In the genomic region with DNA sequence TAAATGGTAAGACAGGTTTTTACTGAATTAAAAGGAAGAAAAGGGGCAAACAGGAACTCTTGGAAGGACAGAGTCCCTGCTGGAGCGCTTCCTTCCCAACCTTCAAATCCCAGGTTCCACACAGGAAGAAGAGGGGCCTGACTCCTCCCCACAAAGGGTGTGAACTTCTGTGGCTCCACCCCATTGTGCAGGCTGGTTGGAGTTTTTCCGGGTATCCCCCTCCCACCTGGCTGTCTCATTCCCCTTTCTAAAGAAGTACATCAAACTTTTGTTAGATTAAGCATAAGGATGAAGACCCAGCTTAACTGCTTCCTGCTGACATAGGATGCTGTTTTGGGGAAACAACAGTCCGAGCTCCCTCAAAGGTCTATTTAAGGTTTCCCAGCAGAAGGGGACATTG, we compare ENCODE assay signal across 36 cellular contexts.
"Had no signal": no experiment of that assay in that cellular context is flagged by ENCODE, and none has a peak within 500 bp of the region (broad histone marks: within the 10 kb centered on the region; RNA-seq: fewer than 3 reads in every experiment).

No MANE protein-coding gene starts in this region.

- H3K4me3 ChIP-seq: ascending aorta, breast epithelium had no signal

- H3K36me3 Mint-ChIP-seq: activated CD8-positive, alpha-beta memory T cell treated with anti-CD3 and anti-CD28 coated beads, Interleukin-2, amount 10 ng/mL, durations not matched to agents 7 days and 5 days; activated naive CD4-positive, alpha-beta T cell treated with anti-CD3 and anti-CD28 coated beads, Interleukin-2, amount 10 ng/mL, durations not matched to agents 7 days and 5 days; activated naive CD4-positive, alpha-beta T cell treated with anti-CD3 and anti-CD28 coated beads, Interleukin-2, amount 50 U/mL, for 24 hours; activated naive CD8-positive, alpha-beta T cell; activated naive CD8-positive, alpha-beta T cell treated with anti-CD3 and anti-CD28 coated beads, Interleukin-2, amount 10 ng/mL, durations not matched to agents 7 days and 5 days; WTC11 had no signal

- FAIRE-seq: TTC549 had no signal

- H3K27me3 ChIP-seq: ascending aorta, brain microvascular endothelial cell, breast epithelium had no signal

- H3K27me3 Mint-ChIP-seq: activated CD4-positive, alpha-beta T cell treated with anti-CD3 and anti-CD28 coated beads for 36 hours; activated naive CD8-positive, alpha-beta T cell had no signal

- H3K4me3 Mint-ChIP-seq: activated CD4-positive, alpha-beta memory T cell treated with anti-CD3 and anti-CD28 coated beads, Interleukin-2, amount 10 ng/mL, durations not matched to agents 7 days and 5 days; activated CD4-positive, alpha-beta T cell treated with anti-CD3 and anti-CD28 coated beads for 36 hours; activated CD4-positive, alpha-beta T cell treated with anti-CD3 and anti-CD28 coated beads, Interleukin-2, amount 10 ng/mL, durations not matched to agents 7 days and 5 days; activated CD8-positive, alpha-beta memory T cell treated with anti-CD3 and anti-CD28 coated beads, Interleukin-2, amount 10 ng/mL, durations not matched to agents 7 days and 5 days; activated CD8-positive, alpha-beta T cell treated with anti-CD3 and anti-CD28 coated beads, Interleukin-2, amount 10 ng/mL, durations not matched to agents 7 days and 5 days; activated naive CD4-positive, alpha-beta T cell treated with anti-CD3 and anti-CD28 coated beads, Interleukin-2, amount 10 ng/mL, durations not matched to agents 7 days and 5 days; activated naive CD4-positive, alpha-beta T cell treated with anti-CD3 and anti-CD28 coated beads, Interleukin-2, amount 50 U/mL, for 24 hours; activated naive CD8-positive, alpha-beta T cell; activated naive CD8-positive, alpha-beta T cell treated with anti-CD3 and anti-CD28 coated beads, Interleukin-2, amount 10 ng/mL, durations not matched to agents 7 days and 5 days; activated naive CD8-positive, alpha-beta T cell treated with anti-CD3 and anti-CD28 coated beads, Interleukin-2, amount 50 U/mL, for 24 hours; activated T-cell treated with anti-CD3 and anti-CD28 coated beads, Interleukin-2, amount 50 U/mL, for 24 hours; T-helper 1 cell treated with Interleukin-12 subunit alpha and Interleukin-12 subunit beta and Interleukin-4 antibody, amounts not matched to agents 30 μg/mL and 1 μg/mL, for 36 hours; T-helper 2 cell treated with Interferon-gamma antibody and Interleukin-4, amounts not matched to agents 5 μg/mL and 100 μg/mL, for 36 hours; WTC11 had no signal

- H3K4me1 Mint-ChIP-seq: activated CD4-positive, alpha-beta memory T cell treated with anti-CD3 and anti-CD28 coated beads, Interleukin-2, amount 10 ng/mL, durations not matched to agents 7 days and 5 days; activated CD4-positive, alpha-beta T cell treated with anti-CD3 and anti-CD28 coated beads for 36 hours; activated CD4-positive, alpha-beta T cell treated with anti-CD3 and anti-CD28 coated beads, Interleukin-2, amount 10 ng/mL, durations not matched to agents 7 days and 5 days; activated naive CD4-positive, alpha-beta T cell treated with anti-CD3 and anti-CD28 coated beads, Interleukin-2, amount 10 ng/mL, durations not matched to agents 7 days and 5 days; activated naive CD4-positive, alpha-beta T cell treated with anti-CD3 and anti-CD28 coated beads, Interleukin-2, amount 50 U/mL, for 24 hours; activated naive CD8-positive, alpha-beta T cell treated with anti-CD3 and anti-CD28 coated beads, Interleukin-2, amount 10 ng/mL, durations not matched to agents 7 days and 5 days had no signal

- DNase-seq: activated CD4-positive, alpha-beta memory T cell treated with anti-CD3 and anti-CD28 coated beads, Interleukin-2, amount 10 ng/mL, durations not matched to agents 7 days and 5 days; activated CD4-positive, alpha-beta T cell treated with anti-CD3 and anti-CD28 coated beads for 1 hour; activated CD4-positive, alpha-beta T cell treated with anti-CD3 and anti-CD28 coated beads for 36 hours; activated CD4-positive, alpha-beta T cell treated with anti-CD3 and anti-CD28 coated beads for 48 hours; activated CD4-positive, alpha-beta T cell treated with anti-CD3 and anti-CD28 coated beads, Interleukin-2, amount 10 ng/mL, durations not matched to agents 7 days and 5 days; activated CD4-positive, alpha-beta T cell treated with anti-CD3 and anti-CD28 coated beads, Interleukin-2, amount 50 U/mL, for 48 hours; activated CD4-positive, CD25-positive, alpha-beta regulatory T cell; activated CD8-positive, alpha-beta memory T cell treated with anti-CD3 and anti-CD28 coated beads for 24 hours; activated CD8-positive, alpha-beta memory T cell treated with anti-CD3 and anti-CD28 coated beads, Interleukin-2, amount 10 ng/mL, durations not matched to agents 7 days and 5 days; activated CD8-positive, alpha-beta memory T cell treated with anti-CD3 and anti-CD28 coated beads, Interleukin-2, amount 50 U/mL, for 48 hours; activated CD8-positive, alpha-beta T cell treated with anti-CD3 and anti-CD28 coated beads, Interleukin-2, amount 10 ng/mL, durations not matched to agents 7 days and 5 days; activated effector memory CD4-positive, alpha-beta T cell treated with Interleukin-2 at 50 U/mL for 16 hours; activated gamma-delta T cell; activated naive CD4-positive, alpha-beta T cell treated with anti-CD3 and anti-CD28 coated beads, Interleukin-2, amount 10 ng/mL, durations not matched to agents 7 days and 5 days; activated naive CD4-positive, alpha-beta T cell treated with Interleukin-2 at 50 U/mL for 16 hours; activated naive CD8-positive, alpha-beta T cell treated with anti-CD3 and anti-CD28 coated beads, Interleukin-2, amount 10 ng/mL, durations not matched to agents 7 days and 5 days; activated naive CD8-positive, alpha-beta T cell treated with anti-CD3 and anti-CD28 coated beads, Interleukin-2, amount 50 U/mL, for 24 hours; activated T-cell treated with anti-CD3 and anti-CD28 coated beads, Interleukin-2, amount 50 U/mL, for 24 hours; activated T-cell treated with anti-CD3 and anti-CD28 coated beads, Interleukin-2, amount 50 U/mL, for 48 hours; amygdala; anterior cingulate cortex; brain microvascular endothelial cell; central memory CD4-positive, alpha-beta T cell; T-helper 1 cell; T-helper 2 cell; T-helper 9 cell; WERI-Rb-1 had no signal

- H3K4me1 ChIP-seq: ascending aorta, breast epithelium had no signal

- H3K9me3 Mint-ChIP-seq: activated CD4-positive, alpha-beta memory T cell treated with anti-CD3 and anti-CD28 coated beads, Interleukin-2, amount 10 ng/mL, durations not matched to agents 7 days and 5 days; activated CD4-positive, alpha-beta T cell treated with anti-CD3 and anti-CD28 coated beads, Interleukin-2, amount 10 ng/mL, durations not matched to agents 7 days and 5 days; activated naive CD4-positive, alpha-beta T cell treated with anti-CD3 and anti-CD28 coated beads, Interleukin-2, amount 10 ng/mL, durations not matched to agents 7 days and 5 days; activated naive CD4-positive, alpha-beta T cell treated with anti-CD3 and anti-CD28 coated beads, Interleukin-2, amount 50 U/mL, for 24 hours; activated naive CD8-positive, alpha-beta T cell treated with anti-CD3 and anti-CD28 coated beads, Interleukin-2, amount 10 ng/mL, durations not matched to agents 7 days and 5 days; activated naive CD8-positive, alpha-beta T cell treated with anti-CD3 and anti-CD28 coated beads, Interleukin-2, amount 50 U/mL, for 24 hours; activated T-cell treated with anti-CD3 and anti-CD28 coated beads, Interleukin-2, amount 50 U/mL, for 24 hours; activated T-helper 2 cell treated with anti-CD3 and anti-CD28 coated beads, Interferon-gamma antibody, Interleukin-2, Interleukin-4, amounts not matched to agents 10 μg/mL and 5 μg/mL and 100 μg/mL, durations not matched to agents 14 hours and 24 hours and 36 hours; T-helper 1 cell treated with Interleukin-12 subunit alpha and Interleukin-12 subunit beta and Interleukin-4 antibody, amounts not matched to agents 30 μg/mL and 1 μg/mL, for 36 hours; T-helper 2 cell treated with Interferon-gamma antibody and Interleukin-4, amounts not matched to agents 5 μg/mL and 100 μg/mL, for 36 hours had no signal

- H3K36me3 ChIP-seq: ascending aorta, brain microvascular endothelial cell, breast epithelium, WERI-Rb-1 had no signal

- H3K27ac ChIP-seq: ascending aorta, brain microvascular endothelial cell, breast epithelium, WERI-Rb-1 had no signal

- H3K27ac Mint-ChIP-seq: activated CD4-positive, alpha-beta memory T cell treated with anti-CD3 and anti-CD28 coated beads, Interleukin-2, amount 10 ng/mL, durations not matched to agents 7 days and 5 days; activated CD4-positive, alpha-beta T cell treated with anti-CD3 and anti-CD28 coated beads for 36 hours; activated CD4-positive, alpha-beta T cell treated with anti-CD3 and anti-CD28 coated beads, Interleukin-2, amount 10 ng/mL, durations not matched to agents 7 days and 5 days; activated CD8-positive, alpha-beta memory T cell treated with anti-CD3 and anti-CD28 coated beads, Interleukin-2, amount 10 ng/mL, durations not matched to agents 7 days and 5 days; activated CD8-positive, alpha-beta T cell treated with anti-CD3 and anti-CD28 coated beads, Interleukin-2, amount 10 ng/mL, durations not matched to agents 7 days and 5 days; activated naive CD4-positive, alpha-beta T cell treated with anti-CD3 and anti-CD28 coated beads, Interleukin-2, amount 10 ng/mL, durations not matched to agents 7 days and 5 days; activated naive CD4-positive, alpha-beta T cell treated with anti-CD3 and anti-CD28 coated beads, Interleukin-2, amount 50 U/mL, for 24 hours; activated naive CD8-positive, alpha-beta T cell; activated naive CD8-positive, alpha-beta T cell treated with anti-CD3 and anti-CD28 coated beads, Interleukin-2, amount 10 ng/mL, durations not matched to agents 7 days and 5 days; activated naive CD8-positive, alpha-beta T cell treated with anti-CD3 and anti-CD28 coated beads, Interleukin-2, amount 50 U/mL, for 24 hours; activated T-cell treated with anti-CD3 and anti-CD28 coated beads, Interleukin-2, amount 50 U/mL, for 24 hours; activated T-helper 2 cell treated with anti-CD3 and anti-CD28 coated beads, Interferon-gamma antibody, Interleukin-2, Interleukin-4, amounts not matched to agents 10 μg/mL and 5 μg/mL and 100 μg/mL, durations not matched to agents 14 hours and 24 hours and 36 hours; T-helper 1 cell treated with Interleukin-12 subunit alpha and Interleukin-12 subunit beta and Interleukin-4 antibody, amounts not matched to agents 30 μg/mL and 1 μg/mL, for 36 hours; T-helper 2 cell treated with Interferon-gamma antibody and Interleukin-4, amounts not matched to agents 5 μg/mL and 100 μg/mL, for 36 hours; WTC11 had no signal

- H3K9me3 ChIP-seq: ascending aorta, breast epithelium had no signal

- ATAC-seq: activated CD4-positive, alpha-beta T cell treated with anti-CD3 and anti-CD28 coated beads for 36 hours; activated CD8-positive, alpha-beta memory T cell treated with anti-CD3 and anti-CD28 coated beads, Interleukin-2, amount 10 ng/mL, durations not matched to agents 7 days and 5 days; activated CD8-positive, alpha-beta T cell treated with anti-CD3 and anti-CD28 coated beads, Interleukin-2, amount 10 ng/mL, durations not matched to agents 7 days and 5 days; activated naive CD8-positive, alpha-beta T cell treated with anti-CD3 and anti-CD28 coated beads, Interleukin-2, amount 50 U/mL, for 24 hours; WTC11 had no signal
